8 cellular contexts compared by ENCODE assay signal in genomic region chr5:124806026-124806856, GRCh38. TPM values are rescaled to one million over a fixed set of nuclear protein-coding genes. Genes with fewer than 3 reads are reported as not detected.
DNase-seq lines count a peak whose midpoint lies in the region; ATAC-seq and TF ChIP-seq lines count a peak whose summit lies in the region.

No MANE protein-coding gene starts in this region.

- H3K27me3 Mint-ChIP-seq in activated T-helper 2 cell treated with anti-CD3 and anti-CD28 coated beads, Interferon-gamma antibody, Interleukin-2, Interleukin-4, amounts not matched to agents 10 μg/mL and 5 μg/mL and 100 μg/mL, durations not matched to agents 14 hours and 24 hours and 36 hours (ENCODE audit: low read depth): no peaks in the 10 kb centered on the region

- H3K4me3 ChIP-seq in brain microvascular endothelial cell (ENCODE audit: low read depth, low read length) (no peak overlapping the region), tibial nerve (no peak overlapping the region)

- H3K36me3 Mint-ChIP-seq in activated T-helper 2 cell treated with anti-CD3 and anti-CD28 coated beads, Interferon-gamma antibody, Interleukin-2, Interleukin-4, amounts not matched to agents 10 μg/mL and 5 μg/mL and 100 μg/mL, durations not matched to agents 14 hours and 24 hours and 36 hours (ENCODE audit: low read depth): no peaks in the 10 kb centered on the region

- H3K36me3 ChIP-seq in brain microvascular endothelial cell (replicated peaks): no peaks in the 10 kb centered on the region
- H3K36me3 ChIP-seq in tibial nerve: no peaks in the 10 kb centered on the region

- intact Hi-C loops in activated T-helper 2 cell treated with anti-CD3 and anti-CD28 coated beads, Interferon-gamma antibody, Interleukin-2, Interleukin-4, amounts not matched to agents 10 μg/mL and 5 μg/mL and 100 μg/mL, durations not matched to agents 14 hours and 24 hours and 36 hours (cut with micrococcal nuclease): no loop called here

- H3K27me3 ChIP-seq in brain microvascular endothelial cell (replicated peaks) (no peaks in the 10 kb centered on the region), tibial nerve (no peaks in the 10 kb centered on the region)

- H3K9me3 ChIP-seq in tibial nerve: no peaks in the 10 kb centered on the region

- H3K4me1 Mint-ChIP-seq in activated T-helper 2 cell treated with anti-CD3 and anti-CD28 coated beads, Interferon-gamma antibody, Interleukin-2, Interleukin-4, amounts not matched to agents 10 μg/mL and 5 μg/mL and 100 μg/mL, durations not matched to agents 14 hours and 24 hours and 36 hours (ENCODE audit: low read depth): no peaks in the 10 kb centered on the region

- 39 to 41% methylated on average over 11 of the region's 11 CpGs for WGBS in tibial nerve, 2 donors

- in situ Hi-C loops in brain microvascular endothelial cell (cut with HindIII; ENCODE audit: low pct_ligation_motif_present, low sequenced_read_pairs): no loop called here

- TF ChIP-seq CTCF in brain microvascular endothelial cell (IDR thresholded peaks at IDR 0.05; ENCODE audit: low read depth, low read length, missing control alignments) (no peak), tibial nerve (IDR thresholded peaks at IDR 0.05) (no peak)

- no peak overlapping the region for H3K27ac Mint-ChIP-seq in activated T-helper 2 cell treated with anti-CD3 and anti-CD28 coated beads, Interferon-gamma antibody, Interleukin-2, Interleukin-4, amounts not matched to agents 10 μg/mL and 5 μg/mL and 100 μg/mL, durations not matched to agents 14 hours and 24 hours and 36 hours

- no peaks in the 10 kb centered on the region for H3K9me3 Mint-ChIP-seq in activated T-helper 2 cell treated with anti-CD3 and anti-CD28 coated beads, Interferon-gamma antibody, Interleukin-2, Interleukin-4, amounts not matched to agents 10 μg/mL and 5 μg/mL and 100 μg/mL, durations not matched to agents 14 hours and 24 hours and 36 hours

- no peak for TF ChIP-seq POLR2A in tibial nerve (IDR thresholded peaks at IDR 0.05)

- ATAC-seq in HG03457 (IDR thresholded peaks at IDR 0.05; ENCODE audit: unreplicated experiment): no peak

- DNase-seq in COR-L47 (lab: John Stamatoyannopoulos, UW) (peak; percentile 97), NCI-H2107 (lab: John Stamatoyannopoulos, UW) (peak; percentile 46), brain microvascular endothelial cell (peak; percentile 93), iPS-NIHi7 (ENCODE audit: extremely low spot score) (peak; percentile 62), tibial nerve (ENCODE audit: low spot score in 2 of 2) (peak; percentile 54 to 63), HCEC 1CT (no peak)
- DNase-seq in activated T-helper 2 cell treated with anti-CD3 and anti-CD28 coated beads, Interferon-gamma antibody, Interleukin-2, Interleukin-4, amounts not matched to agents 10 μg/mL and 5 μg/mL and 100 μg/mL, durations not matched to agents 14 hours and 24 hours and 36 hours (ENCODE audit: low spot score): no peak

- H3K4me3 Mint-ChIP-seq in activated T-helper 2 cell treated with anti-CD3 and anti-CD28 coated beads, Interferon-gamma antibody, Interleukin-2, Interleukin-4, amounts not matched to agents 10 μg/mL and 5 μg/mL and 100 μg/mL, durations not matched to agents 14 hours and 24 hours and 36 hours (ENCODE audit: low read depth): no peak overlapping the region

- TF ChIP-seq EP300 in tibial nerve (IDR thresholded peaks at IDR 0.05): no peak

- no peak overlapping the region for H3K27ac ChIP-seq in brain microvascular endothelial cell
- peak overlapping the region in 1 of 4 donors; percentile 29 for H3K27ac ChIP-seq in tibial nerve

- peaks cover 0 to 9% (median 0%) of the 10 kb centered on the region in 4 donors for H3K4me1 ChIP-seq in tibial nerve

RNA-seq across cellular contexts. Expression of gene ZNF608, which starts 59.8 kb away (rescaled TPM):
- total RNA-seq in tibial nerve: 10 to 100 TPM; 16.3 to 34.8 (median 23.7) TPM
- total RNA-seq in activated T-helper 2 cell treated with anti-CD3 and anti-CD28 coated beads, Interferon-gamma antibody, Interleukin-2, Interleukin-4, amounts not matched to agents 10 μg/mL and 5 μg/mL and 100 μg/mL, durations not matched to agents 14 hours and 24 hours and 36 hours: not detected in 2 replicates

Comparison
In these comparisons a context has a peak if more than half of its experiments do, and no peak if none do; other contexts are left out.
1. DNase-seq: peak in COR-L47 (single experiment), NCI-H2107 (single experiment), brain microvascular endothelial cell (single experiment), iPS-NIHi7 (single experiment) and tibial nerve (2 of 2); none in activated T-helper 2 cell treated with anti-CD3 and anti-CD28 coated beads, Interferon-gamma antibody, Interleukin-2, Interleukin-4, amounts not matched to agents 10 μg/mL and 5 μg/mL and 100 μg/mL, durations not matched to agents 14 hours and 24 hours and 36 hours (single experiment) and HCEC 1CT (single experiment).
2. RNA of gene ZNF608, which starts 59.8 kb away (total RNA-seq): 16.3 to 34.8 TPM in tibial nerve; not detected in activated T-helper 2 cell treated with anti-CD3 and anti-CD28 coated beads, Interferon-gamma antibody, Interleukin-2, Interleukin-4, amounts not matched to agents 10 μg/mL and 5 μg/mL and 100 μg/mL, durations not matched to agents 14 hours and 24 hours and 36 hours; every median in the first group is over 10 times any median in the second.